13 cellular contexts compared by ENCODE assay signal in the genomic region with DNA sequence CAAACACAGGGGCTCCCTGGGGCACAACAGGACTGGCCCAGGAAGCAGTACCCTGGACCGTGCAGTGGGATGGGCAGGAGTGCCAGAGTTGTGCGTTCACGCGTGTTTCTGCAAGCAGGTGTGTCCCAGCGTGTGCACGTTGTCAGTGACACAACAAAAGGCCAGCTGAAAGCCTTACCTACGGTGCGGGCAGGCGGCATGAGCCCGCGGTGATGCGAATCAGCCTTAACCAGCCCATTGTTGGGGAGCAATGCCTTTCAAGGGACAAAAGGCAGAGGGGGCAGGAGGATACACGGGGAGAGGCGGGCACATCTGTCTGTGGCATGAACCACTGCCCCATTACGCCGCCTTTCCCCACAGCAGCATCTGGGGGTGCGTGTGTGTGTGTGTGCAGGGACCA.
"Had no signal": no experiment of that assay in that cellular context is flagged by ENCODE, and none has a peak within 500 bp of the region (broad histone marks: within the 10 kb centered on the region; RNA-seq: fewer than 3 reads in every experiment).

No MANE protein-coding gene starts in this region.

- H3K27ac ChIP-seq: brain microvascular endothelial cell had no signal

- H3K4me3 ChIP-seq: skin epidermis had no signal

- H3K9me3 ChIP-seq: right atrium auricular region, tibial artery had no signal

- H3K27ac Mint-ChIP-seq: activated CD8-positive, alpha-beta memory T cell treated with anti-CD3 and anti-CD28 coated beads, Interleukin-2, amount 10 ng/mL, durations not matched to agents 7 days and 5 days; activated naive CD4-positive, alpha-beta T cell treated with anti-CD3 and anti-CD28 coated beads, Interleukin-2, amount 50 U/mL, for 24 hours; activated T-cell treated with anti-CD3 and anti-CD28 coated beads, Interleukin-2, amount 50 U/mL, for 24 hours; dendritic cell treated with granulocyte-macrophage colony-stimulating factor and Interleukin-4, amounts not matched to agents 40 ng/mL and 50 ng/mL, for 4 days had no signal

- H3K36me3 ChIP-seq: brain microvascular endothelial cell, right atrium auricular region, tibial artery had no signal

- H3K36me3 Mint-ChIP-seq: activated CD8-positive, alpha-beta memory T cell treated with anti-CD3 and anti-CD28 coated beads, Interleukin-2, amount 10 ng/mL, durations not matched to agents 7 days and 5 days had no signal

- DNase-seq: activated CD4-positive, alpha-beta T cell treated with anti-CD3 and anti-CD28 coated beads for 1 hour; activated CD4-positive, alpha-beta T cell treated with anti-CD3 and anti-CD28 coated beads, Interleukin-2, amount 50 U/mL, for 48 hours; activated CD8-positive, alpha-beta memory T cell treated with anti-CD3 and anti-CD28 coated beads, Interleukin-2, amount 10 ng/mL, durations not matched to agents 7 days and 5 days; activated effector memory CD4-positive, alpha-beta T cell treated with Interleukin-2 at 50 U/mL for 16 hours; activated T-cell treated with anti-CD3 and anti-CD28 coated beads, Interleukin-2, amount 50 U/mL, for 24 hours; brain microvascular endothelial cell; cerebellar nuclear complex; head of caudate nucleus; tibial artery had no signal

- H3K27me3 ChIP-seq: brain microvascular endothelial cell, right atrium auricular region, tibial artery had no signal

- H3K9me3 Mint-ChIP-seq: activated naive CD4-positive, alpha-beta T cell treated with anti-CD3 and anti-CD28 coated beads, Interleukin-2, amount 50 U/mL, for 24 hours; activated T-cell treated with anti-CD3 and anti-CD28 coated beads, Interleukin-2, amount 50 U/mL, for 24 hours; dendritic cell treated with granulocyte-macrophage colony-stimulating factor and Interleukin-4, amounts not matched to agents 40 ng/mL and 50 ng/mL, for 4 days had no signal

- H3K4me3 Mint-ChIP-seq: activated CD8-positive, alpha-beta memory T cell treated with anti-CD3 and anti-CD28 coated beads, Interleukin-2, amount 10 ng/mL, durations not matched to agents 7 days and 5 days; activated naive CD4-positive, alpha-beta T cell treated with anti-CD3 and anti-CD28 coated beads, Interleukin-2, amount 50 U/mL, for 24 hours; activated T-cell treated with anti-CD3 and anti-CD28 coated beads, Interleukin-2, amount 50 U/mL, for 24 hours; dendritic cell treated with granulocyte-macrophage colony-stimulating factor and Interleukin-4, amounts not matched to agents 40 ng/mL and 50 ng/mL, for 4 days had no signal

- H3K4me1 Mint-ChIP-seq: activated CD8-positive, alpha-beta memory T cell treated with anti-CD3 and anti-CD28 coated beads, Interleukin-2, amount 10 ng/mL, durations not matched to agents 7 days and 5 days; activated naive CD4-positive, alpha-beta T cell treated with anti-CD3 and anti-CD28 coated beads, Interleukin-2, amount 50 U/mL, for 24 hours had no signal
